8 cellular contexts compared by ENCODE assay signal in genomic region chr15:78859971-78860733, GRCh38. TPM values are rescaled to one million over a fixed set of nuclear protein-coding genes. Genes with fewer than 3 reads are reported as not detected.
DNase-seq lines count a peak whose midpoint lies in the region; TF ChIP-seq lines count a peak whose summit lies in the region.

No MANE protein-coding gene starts in this region.

- DNase-seq in DMS114 treated with DMSO at 0.1 percent for 48 hours (lab: John Stamatoyannopoulos, UW; ENCODE audit: unreplicated experiment) (peak; percentile 94), GOT3 (lab: John Stamatoyannopoulos, UW) (peak; percentile 55), MM.1S (peak; percentile 83), T follicular helper cell (ENCODE audit: low read depth) (peak; percentile 31), amygdala (lab: John Stamatoyannopoulos, UW) (peak in 47 of 56 donors; percentile 5 to 77 (median 33)), right atrium auricular region (ENCODE audit: low spot score) (peak; percentile 85), prostate gland (ENCODE audit: low spot score) (peak; percentile 71)

- H3K27ac ChIP-seq in MM.1S (ENCODE audit: low read length) (no peak overlapping the region), right atrium auricular region (peak overlapping the region; percentile 70), prostate gland (peak overlapping the region; percentile 37 to 74), urinary bladder (ENCODE audit: low read depth) (no peak overlapping the region)

- H3K4me1 ChIP-seq in MM.1S (ENCODE audit: low read length) (no peaks in the 10 kb centered on the region), right atrium auricular region (no peaks in the 10 kb centered on the region), prostate gland (replicated peaks) (no peaks in the 10 kb centered on the region), urinary bladder (ENCODE audit: insufficient read depth) (no peaks in the 10 kb centered on the region)

- H3K9ac ChIP-seq in MM.1S (ENCODE audit: low read length): peak overlapping the region; percentile 47

- TF ChIP-seq CTCF in MM.1S (IDR thresholded peaks at IDR 0.05; ENCODE audit: low read length) (peak; percentile 42), right atrium auricular region (IDR thresholded peaks at IDR 0.05) (peak; percentile 52 to 68), prostate gland (IDR thresholded peaks at IDR 0.05) (peak; percentile 10 to 65 (median 38))

- intact Hi-C loops in prostate gland (cut with DNase I): no loop called here

- peak overlapping the region; percentile 84 for H3K4me2 ChIP-seq in MM.1S (ENCODE audit: low read depth, low read length)

- H3F3A ChIP-seq in MM.1S (ENCODE audit: insufficient read depth, low read length): no peaks in the 10 kb centered on the region; the same call in 1 of the 2 replicates

- no peaks in the 10 kb centered on the region for H3K79me2 ChIP-seq in MM.1S (ENCODE audit: low read length)

- H4K20me1 ChIP-seq in MM.1S (ENCODE audit: insufficient read depth, low read length): no peaks in the 10 kb centered on the region

- H3K9me2 ChIP-seq in MM.1S (replicated peaks; ENCODE audit: insufficient read depth, low read length): no peaks in the 10 kb centered on the region

- 2% methylated on average over 29 of the region's 29 CpGs for WGBS in prostate gland
- WGBS in urinary bladder: 1% methylated on average over 29 of the region's 29 CpGs

- H3K36me3 ChIP-seq in MM.1S (replicated peaks; ENCODE audit: insufficient read depth, low read length) (no peaks in the 10 kb centered on the region), right atrium auricular region (no peaks in the 10 kb centered on the region), prostate gland (no peaks in the 10 kb centered on the region), urinary bladder (ENCODE audit: insufficient read depth) (no peaks in the 10 kb centered on the region)

- H3K27me3 ChIP-seq in MM.1S (replicated peaks; ENCODE audit: insufficient read depth, low read length) (no peaks in the 10 kb centered on the region), right atrium auricular region (no peaks in the 10 kb centered on the region), prostate gland (replicated peaks; ENCODE audit: insufficient read depth) (no peaks in the 10 kb centered on the region)

- H3K4me3 ChIP-seq in MM.1S (ENCODE audit: low read length): peak overlapping the region; percentile 70
- peak overlapping the region; percentile 28 to 48 for H3K4me3 ChIP-seq in right atrium auricular region
- H3K4me3 ChIP-seq in prostate gland: peak overlapping the region; percentile 25 to 29
- peak overlapping the region; percentile 35 for H3K4me3 ChIP-seq in urinary bladder (ENCODE audit: low read depth, low read length)

- TF ChIP-seq POLR2A in prostate gland (IDR thresholded peaks at IDR 0.05): no peak

- H3K9me3 ChIP-seq in MM.1S (replicated peaks; ENCODE audit: insufficient read depth, low read length) (no peaks in the 10 kb centered on the region), right atrium auricular region (no peaks in the 10 kb centered on the region), prostate gland (no peaks in the 10 kb centered on the region)

- H2AFZ ChIP-seq in MM.1S (ENCODE audit: low read length): peak overlapping the region; percentile 92

RNA-seq across cellular contexts. Expression of gene MORF4L1, which starts 12.5 kb away (rescaled TPM):
- total RNA-seq in right atrium auricular region (100 to 1,000 TPM; 330 to 368 TPM), prostate gland (100 to 1,000 TPM; 151 to 304 TPM), urinary bladder (465 TPM)
- 392 TPM for polyA plus RNA-seq in urinary bladder

RNA-seq across cellular contexts. Expression of gene ADAMTS7, which starts 48.9 kb away (rescaled TPM):
- total RNA-seq in right atrium auricular region (10 to 100 TPM; 20.8 to 39.2 TPM), prostate gland (1 to 10 TPM; 1.6 to 7.8 TPM), urinary bladder (9.6 TPM)
- polyA plus RNA-seq in urinary bladder: 3.3 TPM

Comparison
In these comparisons a context has a peak if more than half of its experiments do, and no peak if none do; other contexts are left out.
1. DNase-seq: peak in every context shown above with its lines; median percentile 94 in DMS114 treated with DMSO at 0.1 percent for 48 hours; 85 in right atrium auricular region; 83 in MM.1S; 71 in prostate gland; 55 in GOT3; 33 in amygdala; 31 in T follicular helper cell.
2. H3K27ac ChIP-seq: peak in right atrium auricular region (2 of 2) and prostate gland (2 of 2); none in MM.1S (single experiment) and urinary bladder (single experiment).
3. Peak in every context shown above with its lines, with median percentiles within 50 percentile points of each other: H3K4me3 ChIP-seq and CTCF ChIP-seq.